Comparison of ENCODE assay signal across 8 cellular contexts in the genomic region with DNA sequence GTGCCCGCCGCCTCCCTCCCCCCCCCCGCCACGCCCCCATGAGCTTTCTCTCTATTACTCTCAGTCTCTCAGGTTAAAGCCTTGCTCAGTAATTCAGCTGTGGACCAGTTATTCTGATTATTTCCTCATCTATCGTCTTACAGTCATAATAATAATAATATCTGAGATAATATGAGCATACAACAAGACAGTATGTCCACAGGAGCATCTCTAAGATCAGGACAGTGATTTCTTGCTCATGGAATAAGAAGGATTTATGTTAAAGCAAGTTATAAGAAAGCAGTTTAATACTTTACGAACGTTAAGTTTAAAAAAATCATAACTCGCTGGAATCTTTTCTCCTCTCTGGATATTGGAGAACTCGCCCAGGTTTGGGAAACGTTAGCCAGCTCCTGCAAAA. TPM values are rescaled to one million over a fixed set of nuclear protein-coding genes. Genes with fewer than 3 reads are reported as not detected.
DNase-seq lines count a peak whose midpoint lies in the region; ATAC-seq and TF ChIP-seq lines count a peak whose summit lies in the region.

No MANE protein-coding gene starts in this region.

- no peak for ATAC-seq in activated T-cell treated with anti-CD3 and anti-CD28 coated beads, Interleukin-2, amount 50 U/mL, for 4 hours
- ATAC-seq in memory B cell (ENCODE audit: low read depth) (no peak), HG03025 (IDR thresholded peaks at IDR 0.05; ENCODE audit: low FRiP score, unreplicated experiment) (no peak), GM19452 (IDR thresholded peaks at IDR 0.05; ENCODE audit: unreplicated experiment) (no peak)

- TF ChIP-seq CTCF in cardiac fibroblast (IDR thresholded peaks at IDR 0.05; ENCODE audit: low read depth, low read length) (no peak), tibial nerve (IDR thresholded peaks at IDR 0.05) (no peak)

- H3K9me3 ChIP-seq in tibial nerve, result no peaks in the 10 kb centered on the region

- no peaks in the 10 kb centered on the region for H3K36me3 ChIP-seq in tibial nerve

- peaks cover 21% of the 10 kb centered on the region for H3K27me3 Mint-ChIP-seq in activated T-cell treated with anti-CD3 and anti-CD28 coated beads, Interleukin-2, amount 50 U/mL, for 4 hours (ENCODE audit: low read depth)
- H3K27me3 Mint-ChIP-seq in memory B cell, result no peaks in the 10 kb centered on the region

- H3K4me1 Mint-ChIP-seq in activated T-cell treated with anti-CD3 and anti-CD28 coated beads, Interleukin-2, amount 50 U/mL, for 4 hours (ENCODE audit: low read depth), result peaks cover 22% of the 10 kb centered on the region
- H3K4me1 Mint-ChIP-seq in memory B cell, result peaks cover 25% of the 10 kb centered on the region

- no peak for DNase-seq in activated T-cell treated with anti-CD3 and anti-CD28 coated beads, Interleukin-2, amount 50 U/mL, for 4 hours
- DNase-seq in activated T-cell treated with anti-CD3 and anti-CD28 coated beads for 4 hours (no peak), cardiac fibroblast (ENCODE audit: low read depth in 2 of 2) (no peak), memory B cell (ENCODE audit: low spot score in 2 of 2) (no peak), tibial nerve (ENCODE audit: low spot score in 2 of 2) (no peak), NCI-H1436 (lab: John Stamatoyannopoulos, UW) (no peak)

- peak overlapping the region; percentile 53 to 61 for H3K4me3 ChIP-seq in cardiac fibroblast (replicated peaks in 1 of 2; ENCODE audit: low read depth in 2 of 2, low read length in 2 of 2)
- H3K4me3 ChIP-seq in tibial nerve, result peak overlapping the region; percentile 24 to 58 (median 47)

- peak overlapping the region; percentile 78 to 91 (median 87) for H3K27ac ChIP-seq in tibial nerve

- peak overlapping the region; percentile 89 for H3K27ac Mint-ChIP-seq in memory B cell

- H3K9me3 Mint-ChIP-seq in activated T-cell treated with anti-CD3 and anti-CD28 coated beads, Interleukin-2, amount 50 U/mL, for 4 hours, result no peaks in the 10 kb centered on the region
- H3K9me3 Mint-ChIP-seq in memory B cell, result no peaks in the 10 kb centered on the region

- H3K4me3 Mint-ChIP-seq in activated T-cell treated with anti-CD3 and anti-CD28 coated beads, Interleukin-2, amount 50 U/mL, for 4 hours, result peak overlapping the region; percentile 83
- peak overlapping the region; percentile 92 for H3K4me3 Mint-ChIP-seq in memory B cell

- no peak for TF ChIP-seq POLR2A in tibial nerve (IDR thresholded peaks at IDR 0.05)

- WGBS in tibial nerve, 2 donors, result 3% methylated on average over 10 of the region's 10 CpGs

- no peak for TF ChIP-seq EP300 in tibial nerve (IDR thresholded peaks at IDR 0.05)

- H3K4me1 ChIP-seq in tibial nerve, result peaks cover 0 to 62% (median 15%) of the 10 kb centered on the region in 4 donors

- no peaks in the 10 kb centered on the region for H3K36me3 Mint-ChIP-seq in activated T-cell treated with anti-CD3 and anti-CD28 coated beads, Interleukin-2, amount 50 U/mL, for 4 hours (ENCODE audit: insufficient read depth)
- no peaks in the 10 kb centered on the region for H3K36me3 Mint-ChIP-seq in memory B cell

- H3K27me3 ChIP-seq in tibial nerve, result no peaks in the 10 kb centered on the region

RNA-seq across cellular contexts. Expression of gene LMCD1, which starts 0.7 kb away (rescaled TPM):
- 1 to 10 TPM in 1 of 3 donors, under 1 TPM in 2; 0.74 to 1.8 (median 0.76) TPM for total RNA-seq in activated T-cell treated with anti-CD3 and anti-CD28 coated beads, Interleukin-2, amount 50 U/mL, for 4 hours
- total RNA-seq in tibial nerve, result 100 to 1,000 TPM in 1 of 4 donors, 10 to 100 TPM in 3; 81.2 to 147 (median 92.9) TPM

Comparison
In these comparisons a context has a peak if more than half of its experiments do, and no peak if none do; other contexts are left out.
1. RNA of gene LMCD1, which starts 0.7 kb away (total RNA-seq): 81.2 to 147 TPM in tibial nerve; 0.74 to 1.8 TPM in activated T-cell treated with anti-CD3 and anti-CD28 coated beads, Interleukin-2, amount 50 U/mL, for 4 hours; every median in the first group is over 10 times any median in the second.